In the genomic region with DNA sequence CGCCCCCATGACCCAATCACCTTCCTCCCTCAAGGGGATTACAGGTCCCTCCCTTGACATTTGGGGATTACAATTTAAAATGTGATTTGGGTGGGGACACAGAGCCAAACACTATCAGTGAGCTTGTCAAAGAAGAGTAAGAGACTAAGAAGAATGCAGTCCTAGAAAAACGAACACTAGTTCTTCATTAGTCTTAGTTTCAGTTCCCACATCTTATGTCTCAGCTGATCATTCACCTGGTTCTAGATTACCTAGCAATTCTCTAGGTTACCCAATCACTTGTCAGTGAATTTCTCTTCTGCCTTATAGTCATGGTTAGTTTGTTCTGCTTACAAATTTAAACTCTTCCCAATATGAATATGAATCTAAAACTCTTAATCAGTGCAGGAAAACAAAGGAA, we compare ENCODE assay signal across 18 cellular contexts.
DNase-seq lines count a peak whose midpoint lies in the region; ATAC-seq and TF ChIP-seq lines count a peak whose summit lies in the region.
"Had no signal": no experiment of that assay in that cellular context is flagged by ENCODE, and none has a peak within 500 bp of the region (broad histone marks: within the 10 kb centered on the region; RNA-seq: fewer than 3 reads in every experiment).

No MANE protein-coding gene starts in this region.

- no peaks in the 10 kb centered on the region for H3K27me3 Mint-ChIP-seq in mesothelial cell of epicardium (ENCODE audit: low read depth)

- 60 to 65% methylated on average over 2 of the region's 2 CpGs for WGBS in heart right ventricle, 2 donors

- no peaks in the 10 kb centered on the region for H3K4me1 ChIP-seq in MM.1S (ENCODE audit: low read length)
- H3K4me1 ChIP-seq in heart right ventricle, result no peaks in the 10 kb centered on the region
- H3K4me1 ChIP-seq: BLaER1 had no signal

- H3K4me3 ChIP-seq in MM.1S (ENCODE audit: low read length) (no peak overlapping the region), heart right ventricle (no peak overlapping the region)
- H3K4me3 ChIP-seq: BLaER1, PC-9, SJCRH30 had no signal

- peak; percentile 10 for DNase-seq in MM.1S
- DNase-seq in AG20443 (ENCODE audit: low spot score), result no peak
- DNase-seq in H4 (ENCODE audit: low spot score), result no peak
- no peak for DNase-seq in mesothelial cell of epicardium (ENCODE audit: low spot score in 2 of 2, unreplicated experiment in 2 of 2)
- DNase-seq in heart right ventricle, result no peak
- DNase-seq: CD8-positive, alpha-beta T cell; DMS79; HCEC 1CT; NCI-H2029; NCI-H2171; NCI-H446; PC-9; SJCRH30; T-helper 2 cell had no signal

- peaks cover 2% of the 10 kb centered on the region for H3K4me1 Mint-ChIP-seq in mesothelial cell of epicardium

- H3F3A ChIP-seq in MM.1S (ENCODE audit: insufficient read depth, low read length), result no peaks in the 10 kb centered on the region

- no peaks in the 10 kb centered on the region for H3K36me3 ChIP-seq in MM.1S (replicated peaks; ENCODE audit: insufficient read depth, low read length)
- H3K36me3 ChIP-seq in heart right ventricle, result no peaks in the 10 kb centered on the region
- H3K36me3 ChIP-seq: BLaER1, SJCRH30 had no signal

- H3K36me3 Mint-ChIP-seq in mesothelial cell of epicardium, result no peaks in the 10 kb centered on the region
- H3K36me3 Mint-ChIP-seq: CD8-positive, alpha-beta T cell had no signal

- H3K9ac ChIP-seq in MM.1S (ENCODE audit: low read length), result no peak overlapping the region
- H3K9ac ChIP-seq: BLaER1 had no signal

- 0 out of 2 replicates have a peak overlapping the region, but pooled peaks have one; percentile 2 for H3K4me2 ChIP-seq in MM.1S (ENCODE audit: low read depth, low read length)
- H3K4me2 ChIP-seq: BLaER1, PC-9 had no signal

- no peaks in the 10 kb centered on the region for H3K9me2 ChIP-seq in MM.1S (replicated peaks; ENCODE audit: insufficient read depth, low read length)

- H3K27ac ChIP-seq in MM.1S (ENCODE audit: low read length) (no peak overlapping the region), heart right ventricle (no peak overlapping the region)
- H3K27ac ChIP-seq: BLaER1, PC-9, SJCRH30 had no signal

- H2AFZ ChIP-seq in MM.1S (ENCODE audit: low read length), result no peak overlapping the region
- H2AFZ ChIP-seq: PC-9 had no signal

- no peak overlapping the region for H3K4me3 Mint-ChIP-seq in mesothelial cell of epicardium
- H3K4me3 Mint-ChIP-seq: CD8-positive, alpha-beta T cell had no signal

- H3K9me3 ChIP-seq in MM.1S (replicated peaks; ENCODE audit: insufficient read depth, low read length), result no peaks in the 10 kb centered on the region
- no peaks in the 10 kb centered on the region for H3K9me3 ChIP-seq in heart right ventricle
- H3K9me3 ChIP-seq: BLaER1, SJCRH30 had no signal

- ATAC-seq in GM18508 (IDR thresholded peaks at IDR 0.05; ENCODE audit: insufficient read depth, unreplicated experiment), result peak; percentile 53
- ATAC-seq in GM18909 (IDR thresholded peaks at IDR 0.05; ENCODE audit: poor library complexity, unreplicated experiment), result peak; percentile 50
- peak; percentile 52 for ATAC-seq in HG02870 (IDR thresholded peaks at IDR 0.05; ENCODE audit: unreplicated experiment)
- no peak for ATAC-seq in heart right ventricle
- ATAC-seq: CD8-positive, alpha-beta T cell had no signal

- intact Hi-C loops in heart right ventricle (cut with DNase I), result no loop called here

- no peaks in the 10 kb centered on the region for H3K27me3 ChIP-seq in MM.1S (replicated peaks; ENCODE audit: insufficient read depth, low read length)
- H3K27me3 ChIP-seq in heart right ventricle, result no peaks in the 10 kb centered on the region
- H3K27me3 ChIP-seq: BLaER1, SJCRH30 had no signal

- H3K79me2 ChIP-seq in MM.1S (ENCODE audit: low read length), result no peaks in the 10 kb centered on the region

- H3K9me3 Mint-ChIP-seq in mesothelial cell of epicardium, result no peaks in the 10 kb centered on the region
- H3K9me3 Mint-ChIP-seq: CD8-positive, alpha-beta T cell had no signal

- TF ChIP-seq CTCF in MM.1S (IDR thresholded peaks at IDR 0.05; ENCODE audit: low read length) (no peak), mesothelial cell of epicardium (IDR thresholded peaks at IDR 0.05; ENCODE audit: unreplicated experiment) (no peak), heart right ventricle (IDR thresholded peaks at IDR 0.05) (no peak)

- H4K20me1 ChIP-seq in MM.1S (ENCODE audit: insufficient read depth, low read length), result no peaks in the 10 kb centered on the region
- H4K20me1 ChIP-seq: BLaER1 had no signal

- H3K27ac Mint-ChIP-seq in mesothelial cell of epicardium, result no peak overlapping the region
- H3K27ac Mint-ChIP-seq: CD8-positive, alpha-beta T cell had no signal

Comparison
In these comparisons a context has a peak if more than half of its experiments do, and no peak if none do; other contexts are left out.
1. ATAC-seq: peak in GM18508 (single experiment), GM18909 (single experiment) and HG02870 (single experiment); none in heart right ventricle (0 of 8).